Comparison of ENCODE assay signal across 14 cellular contexts in genomic region chr21:35309316-35309715, GRCh38.
A peak's percentile ranks its signal among the peaks of the same experiment; 100 is the strongest.
DNase-seq lines count a peak whose midpoint lies in the region; ATAC-seq and TF ChIP-seq lines count a peak whose summit lies in the region.
"Had no signal": no experiment of that assay in that cellular context is flagged by ENCODE, and none has a peak within 500 bp of the region (broad histone marks: within the 10 kb centered on the region; RNA-seq: fewer than 3 reads in every experiment).

No MANE protein-coding gene starts in this region.

- H3K36me3 ChIP-seq in fibroblast of lung (ENCODE audit: control insufficient read depth, insufficient read depth, low read length) = no peaks in the 10 kb centered on the region
- H3K36me3 ChIP-seq: BE2C, HAP-1 had no signal

- no peak for ATAC-seq in GM19324 (IDR thresholded peaks at IDR 0.05; ENCODE audit: low FRiP score, unreplicated experiment)
- ATAC-seq: A549 had no signal

- no peak for TF ChIP-seq CTCF in astrocyte of the cerebellum (IDR thresholded peaks at IDR 0.05; ENCODE audit: low read depth, low read length, missing control alignments)
- no peak for TF ChIP-seq CTCF in fibroblast of lung (conservative IDR thresholded peaks at IDR 0.05 in 1 of 2, IDR thresholded peaks at IDR 0.05 in 1 of 2; ENCODE audit: low read depth in 1 of 2, low read length in 2 of 2)

- no peaks in the 10 kb centered on the region for H3K27me3 ChIP-seq in fibroblast of lung (ENCODE audit: control insufficient read depth, insufficient read depth, low read length)
- H3K27me3 ChIP-seq: BE2C had no signal

- H3K4me2 ChIP-seq in fibroblast of lung (ENCODE audit: extremely low read depth, insufficient read depth, low read length) = no peak overlapping the region
- H3K4me2 ChIP-seq: A549 had no signal

- no peak overlapping the region for H3K4me3 ChIP-seq in astrocyte of the cerebellum (ENCODE audit: low read depth, low read length)
- H3K4me3 ChIP-seq in fibroblast of lung (replicated peaks in 1 of 4; ENCODE audit: control extremely low read depth in 1 of 4, insufficient read depth in 1 of 4, low read depth in 3 of 4, low read length in 4 of 4) = no peak overlapping the region
- H3K4me3 ChIP-seq: A549, HAP-1 had no signal

- H3K9me3 ChIP-seq in fibroblast of lung (ENCODE audit: control insufficient read depth, insufficient read depth, low read depth, low read length) = no peaks in the 10 kb centered on the region
- H3K9me3 ChIP-seq: A549, BE2C had no signal

- H3K4me1 ChIP-seq in fibroblast of lung (ENCODE audit: control insufficient read depth, extremely low read depth, insufficient read depth, low read length) = no peaks in the 10 kb centered on the region
- H3K4me1 ChIP-seq: A549, BE2C, HAP-1 had no signal

- H3K27ac ChIP-seq in fibroblast of lung (ENCODE audit: insufficient read depth, low read length) = no peak overlapping the region
- H3K27ac ChIP-seq: A549, C4-2B had no signal

- H4K20me1 ChIP-seq in fibroblast of lung (ENCODE audit: control insufficient read depth, extremely low read depth, insufficient read depth, low read length) = no peaks in the 10 kb centered on the region

- no peaks in the 10 kb centered on the region for H3K79me2 ChIP-seq in fibroblast of lung (ENCODE audit: control insufficient read depth, insufficient read depth, low read length)

- H3K9ac ChIP-seq in fibroblast of lung (ENCODE audit: insufficient read depth, low read length) = no peak overlapping the region

- H2AFZ ChIP-seq in fibroblast of lung (ENCODE audit: low read length) = no peak overlapping the region

- in situ Hi-C loops in astrocyte of the cerebellum (cut with HindIII; ENCODE audit: low sequenced_read_pairs) = no loop called here

- peak; percentile 89 for DNase-seq in astrocyte of the cerebellum (ENCODE audit: low read depth)
- DNase-seq in fibroblast of lung (ENCODE audit: low read depth in 2 of 2) = peak; percentile 16 to 86
- peak; percentile 39 for DNase-seq in kidney glomerular epithelial cell (lab: John Stamatoyannopoulos, UW)
- no peak for DNase-seq in NCI-H146 treated with DMSO at 0.1 percent for 48 hours (lab: John Stamatoyannopoulos, UW; ENCODE audit: unreplicated experiment)
- DNase-seq in activated effector memory CD4-positive, alpha-beta T cell treated with Interleukin-2 at 50 U/mL for 16 hours = no peak
- DNase-seq in NCI-H748 (lab: John Stamatoyannopoulos, UW; ENCODE audit: unreplicated experiment) = no peak
- DNase-seq: BE2C; CD4-positive, alpha-beta memory T cell; DMS79 treated with DMSO at 0.1 percent for 48 hours; EL had no signal

Comparison
In these comparisons a context has a peak if more than half of its experiments do, and no peak if none do; other contexts are left out.
1. DNase-seq: peak in astrocyte of the cerebellum (single experiment), fibroblast of lung (2 of 2) and kidney glomerular epithelial cell (single experiment); none in NCI-H146 treated with DMSO at 0.1 percent for 48 hours (single experiment), activated effector memory CD4-positive, alpha-beta T cell treated with Interleukin-2 at 50 U/mL for 16 hours (single experiment) and NCI-H748 (single experiment).